In the genomic region with DNA sequence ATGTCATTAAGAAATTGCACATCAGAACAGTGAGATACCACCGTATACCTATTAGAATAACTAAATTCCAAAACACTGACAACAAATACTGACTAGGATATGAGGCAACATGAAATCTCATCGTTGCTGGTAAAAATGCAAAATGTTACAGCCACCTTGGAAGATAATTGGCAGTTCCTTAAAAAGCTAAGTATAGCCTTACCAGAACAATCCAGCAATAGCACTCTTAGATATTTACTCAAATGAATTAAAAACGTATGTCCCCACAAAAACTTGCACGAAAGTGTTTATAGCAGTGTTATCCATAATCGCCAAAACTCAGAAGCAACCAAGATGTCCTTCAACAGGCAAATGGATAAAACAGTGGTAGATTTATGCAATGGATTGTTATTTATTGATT, we compare ENCODE assay signal across 22 cellular contexts.
"Had no signal": no experiment of that assay in that cellular context is flagged by ENCODE, and none has a peak within 500 bp of the region (broad histone marks: within the 10 kb centered on the region; RNA-seq: fewer than 3 reads in every experiment).

No MANE protein-coding gene starts in this region.

- H3K9me3 ChIP-seq: colonic mucosa, esophagus squamous epithelium, lower lobe of right lung, mucosa of descending colon had no signal

- H3K27me3 ChIP-seq: colonic mucosa, esophagus squamous epithelium, foreskin keratinocyte, left lung had no signal

- H3K36me3 ChIP-seq: colonic mucosa, esophagus squamous epithelium, heart right ventricle, left lung, lower lobe of right lung had no signal

- H3K4me3 ChIP-seq: colonic mucosa, esophagus squamous epithelium, heart right ventricle, left lung, lower lobe of right lung, mucosa of descending colon had no signal

- DNase-seq: colonic mucosa; cortex of kidney; effector CD8-positive, alpha-beta T cell; effector memory CD8-positive, alpha-beta T cell; endodermal cell; erythroblast; esophagus squamous epithelium; foreskin keratinocyte; glutamatergic neuron; head of caudate nucleus; heart right ventricle; hippocampal formation; left cardiac atrium; left lung; left ventricle myocardium superior; lower lobe of right lung; mesenchymal stem cell; mucosa of descending colon; naive B cell; naive thymus-derived CD8-positive, alpha-beta T cell had no signal

- ATAC-seq: effector memory CD8-positive, alpha-beta T cell; esophagus mucosa; foreskin keratinocyte; heart right ventricle; left cardiac atrium; left lung; left ventricle myocardium superior; lower lobe of right lung; mucosa of descending colon; naive thymus-derived CD8-positive, alpha-beta T cell had no signal

- H3K4me1 ChIP-seq: colonic mucosa, esophagus squamous epithelium, foreskin keratinocyte, heart right ventricle, left lung, lower lobe of right lung had no signal

- H3K27ac ChIP-seq: colonic mucosa, epithelial cell of prostate, esophagus squamous epithelium, foreskin keratinocyte, heart right ventricle, left lung, lower lobe of right lung had no signal
